19 cellular contexts compared by ENCODE assay signal in the genomic region with DNA sequence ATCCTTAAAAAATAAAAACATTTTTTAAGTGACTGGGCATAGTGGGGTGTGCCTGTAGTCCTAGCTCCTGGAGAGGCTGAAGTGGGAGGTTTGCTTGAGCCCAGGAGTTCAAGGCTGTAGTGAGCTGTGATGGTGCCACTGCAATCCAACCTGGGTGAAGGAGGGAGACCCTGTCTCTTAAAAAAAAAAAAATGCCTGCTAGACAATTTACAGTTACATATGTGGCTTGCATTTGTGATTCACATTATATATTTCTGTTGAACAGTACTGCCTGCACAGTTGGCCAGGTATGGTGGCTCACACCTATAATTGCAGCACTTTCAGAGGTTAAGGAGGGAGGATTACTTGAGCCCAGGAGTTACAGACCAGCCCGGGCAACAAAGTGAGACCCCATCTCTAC. TPM values are rescaled to one million over a fixed set of nuclear protein-coding genes. Genes with fewer than 3 reads are reported as not detected.
DNase-seq lines count a peak whose midpoint lies in the region; ATAC-seq, FAIRE-seq and TF ChIP-seq lines count a peak whose summit lies in the region.
"Had no signal": no experiment of that assay in that cellular context is flagged by ENCODE, and none has a peak within 500 bp of the region (broad histone marks: within the 10 kb centered on the region; RNA-seq: fewer than 3 reads in every experiment).

No MANE protein-coding gene starts in this region.

- 94% methylated on average over 1 of the region's 1 CpG for WGBS in A549 (ENCODE audit: missing lambda C conversion rate)

- H3K9me3 ChIP-seq in A549 (no peaks in the 10 kb centered on the region), breast epithelium (no peaks in the 10 kb centered on the region)

- H3K4me3 ChIP-seq in A549, result no peak overlapping the region
- H3K4me3 ChIP-seq in breast epithelium, result no peak overlapping the region

- ATAC-seq in A549, result no peak
- ATAC-seq in activated CD8-positive, alpha-beta T cell treated with anti-CD3 and anti-CD28 coated beads for 36 hours, result no peak
- ATAC-seq: Right ventricle myocardium inferior had no signal

- TF ChIP-seq POLR2A in A549 (IDR thresholded peaks at IDR 0.05; ENCODE audit: low read length) (no peak), breast epithelium (IDR thresholded peaks at IDR 0.05) (no peak)

- peak overlapping the region; percentile 83 for H3K27ac Mint-ChIP-seq in T-helper 2 cell treated with Interferon-gamma antibody and Interleukin-4, amounts not matched to agents 5 μg/mL and 100 μg/mL, for 36 hours
- peak overlapping the region; percentile 91 for H3K27ac Mint-ChIP-seq in activated CD8-positive, alpha-beta T cell treated with anti-CD3 and anti-CD28 coated beads for 36 hours
- peak overlapping the region; percentile 79 to 93 (median 88) for H3K27ac Mint-ChIP-seq in immature natural killer cell
- H3K27ac Mint-ChIP-seq: dendritic cell treated with granulocyte-macrophage colony-stimulating factor and Interleukin-4, amounts not matched to agents 40 ng/mL and 50 ng/mL, for 4 days had no signal

- TF ChIP-seq CTCF in A549 (IDR thresholded peaks at IDR 0.05) (no peak), breast epithelium (IDR thresholded peaks at IDR 0.05) (no peak)
- no peak for TF ChIP-seq CTCF in activated CD8-positive, alpha-beta T cell treated with anti-CD3 and anti-CD28 coated beads for 36 hours (IDR thresholded peaks at IDR 0.05)

- H3K36me3 ChIP-seq in breast epithelium, result no peaks in the 10 kb centered on the region

- CTCF ChIA-PET in A549 (lab: Yijun Ruan, JAX), result interaction anchor here (0.7 to 1.3 kb wide), 4 partner anchors 9 to 279 kb away, joined by 3 to 4 read pairs (median 3); no protein-coding TSS in a partner anchor
- CTCF ChIA-PET in activated CD8-positive, alpha-beta T cell treated with anti-CD3 and anti-CD28 coated beads for 36 hours (lab: Charles Lee), result interaction anchor here (0.8 to 1.5 kb wide), 4 partner anchors 20 to 103 kb away, joined by 3 to 4 read pairs (median 3); no protein-coding TSS in a partner anchor

- no peak for TF ChIP-seq RAD21 in A549 (conservative IDR thresholded peaks at IDR 0.05 in 1 of 2, IDR thresholded peaks at IDR 0.05 in 1 of 2)

- H3K4me2 ChIP-seq in A549, result no peak overlapping the region

- POLR2A ChIA-PET in A549 (lab: Yijun Ruan, JAX), result no interaction called here
- POLR2A ChIA-PET in activated CD8-positive, alpha-beta T cell treated with anti-CD3 and anti-CD28 coated beads for 36 hours (lab: Charles Lee), result interaction anchor here (1.5 kb wide), 1 partner anchor 9 kb away, joined by 3 read pairs; no protein-coding TSS in a partner anchor

- no peak for TF ChIP-seq EP300 in A549 (IDR thresholded peaks at IDR 0.05)

- intact Hi-C loops in activated CD8-positive, alpha-beta T cell treated with anti-CD3 and anti-CD28 coated beads for 36 hours (cut with micrococcal nuclease), result no loop called here
- intact Hi-C loops in breast epithelium (cut with DNase I; ENCODE audit: low total_unique reads), result no loop called here

- H3K27ac ChIP-seq in A549, result no peak overlapping the region
- H3K27ac ChIP-seq in breast epithelium, result no peak overlapping the region

- DNase-seq in T-helper 2 cell treated with Interferon-gamma antibody and Interleukin-4, amounts not matched to agents 5 μg/mL and 100 μg/mL, for 36 hours (ENCODE audit: low spot score), result no peak
- DNase-seq in T-helper 2 cell (no peak), A549 (ENCODE audit: low read depth in 1 of 2, low spot score in 1 of 2) (no peak), immature natural killer cell (no peak), T-helper 9 cell (no peak), breast epithelium (ENCODE audit: low spot score in 2 of 2) (no peak), NCI-H446 (lab: John Stamatoyannopoulos, UW) (no peak)
- DNase-seq in activated CD8-positive, alpha-beta T cell treated with anti-CD3 and anti-CD28 coated beads for 36 hours, result no peak
- DNase-seq: anterior cingulate cortex; NCI-H1092; NCI-H187 treated with DMSO at 0.1 percent for 48 hours; NCI-H2227 treated with DMSO at 0.1 percent for 48 hours; NCI-H82; occipital lobe; OCI-M1; stimulated activated CD4-positive, alpha-beta T cell treated with anti-CD3 and anti-CD28 coated beads, Interleukin-4, amount 100 ng/mL, for 24 hours; SW 1271 had no signal

- peak overlapping the region; percentile 75 for H3K4me3 Mint-ChIP-seq in T-helper 2 cell treated with Interferon-gamma antibody and Interleukin-4, amounts not matched to agents 5 μg/mL and 100 μg/mL, for 36 hours
- H3K4me3 Mint-ChIP-seq in activated CD8-positive, alpha-beta T cell treated with anti-CD3 and anti-CD28 coated beads for 36 hours, result peak overlapping the region; percentile 60
- H3K4me3 Mint-ChIP-seq in immature natural killer cell, result peak overlapping the region in 4 of 5 donors; percentile 47 to 77 (median 66)
- H3K4me3 Mint-ChIP-seq: dendritic cell treated with granulocyte-macrophage colony-stimulating factor and Interleukin-4, amounts not matched to agents 40 ng/mL and 50 ng/mL, for 4 days had no signal

- H3K4me1 ChIP-seq in A549, result peaks cover 9% of the 10 kb centered on the region; the same call in 2 of the 3 replicates
- H3K4me1 ChIP-seq in breast epithelium, result no peaks in the 10 kb centered on the region

- no peaks in the 10 kb centered on the region for H3K27me3 Mint-ChIP-seq in T-helper 2 cell treated with Interferon-gamma antibody and Interleukin-4, amounts not matched to agents 5 μg/mL and 100 μg/mL, for 36 hours (ENCODE audit: low read depth)
- no peaks in the 10 kb centered on the region for H3K27me3 Mint-ChIP-seq in activated CD8-positive, alpha-beta T cell treated with anti-CD3 and anti-CD28 coated beads for 36 hours
- H3K27me3 Mint-ChIP-seq in immature natural killer cell (ENCODE audit: low read depth in 3 of 3), result peaks cover 7 to 14% (median 8%) of the 10 kb centered on the region in 3 donors
- H3K27me3 Mint-ChIP-seq: dendritic cell treated with granulocyte-macrophage colony-stimulating factor and Interleukin-4, amounts not matched to agents 40 ng/mL and 50 ng/mL, for 4 days had no signal

- peaks cover 46% of the 10 kb centered on the region for H3K4me1 Mint-ChIP-seq in T-helper 2 cell treated with Interferon-gamma antibody and Interleukin-4, amounts not matched to agents 5 μg/mL and 100 μg/mL, for 36 hours (ENCODE audit: low read depth)
- H3K4me1 Mint-ChIP-seq in activated CD8-positive, alpha-beta T cell treated with anti-CD3 and anti-CD28 coated beads for 36 hours (ENCODE audit: low read depth), result peaks cover 38% of the 10 kb centered on the region
- peaks cover 40 to 57% of the 10 kb centered on the region in 2 donors for H3K4me1 Mint-ChIP-seq in immature natural killer cell

- FAIRE-seq in A549 (lab: Jason Lieb, UNC), result no peak

- H3K36me3 Mint-ChIP-seq in T-helper 2 cell treated with Interferon-gamma antibody and Interleukin-4, amounts not matched to agents 5 μg/mL and 100 μg/mL, for 36 hours (ENCODE audit: low read depth), result peaks cover 27% of the 10 kb centered on the region
- H3K36me3 Mint-ChIP-seq in activated CD8-positive, alpha-beta T cell treated with anti-CD3 and anti-CD28 coated beads for 36 hours (ENCODE audit: low read depth), result peaks cover 21% of the 10 kb centered on the region
- no peaks in the 10 kb centered on the region for H3K36me3 Mint-ChIP-seq in immature natural killer cell

- no peaks in the 10 kb centered on the region for H3K9me3 Mint-ChIP-seq in T-helper 2 cell treated with Interferon-gamma antibody and Interleukin-4, amounts not matched to agents 5 μg/mL and 100 μg/mL, for 36 hours
- H3K9me3 Mint-ChIP-seq in activated CD8-positive, alpha-beta T cell treated with anti-CD3 and anti-CD28 coated beads for 36 hours, result no peaks in the 10 kb centered on the region
- H3K9me3 Mint-ChIP-seq in immature natural killer cell, result no peaks in the 10 kb centered on the region
- H3K9me3 Mint-ChIP-seq: dendritic cell treated with granulocyte-macrophage colony-stimulating factor and Interleukin-4, amounts not matched to agents 40 ng/mL and 50 ng/mL, for 4 days had no signal

- no peaks in the 10 kb centered on the region for H3K27me3 ChIP-seq in breast epithelium

TF ChIP-seq in A549, 52 proteins besides CTCF, POLR2A, EP300 and RAD21:
- TF ChIP-seq, protein P1, sequence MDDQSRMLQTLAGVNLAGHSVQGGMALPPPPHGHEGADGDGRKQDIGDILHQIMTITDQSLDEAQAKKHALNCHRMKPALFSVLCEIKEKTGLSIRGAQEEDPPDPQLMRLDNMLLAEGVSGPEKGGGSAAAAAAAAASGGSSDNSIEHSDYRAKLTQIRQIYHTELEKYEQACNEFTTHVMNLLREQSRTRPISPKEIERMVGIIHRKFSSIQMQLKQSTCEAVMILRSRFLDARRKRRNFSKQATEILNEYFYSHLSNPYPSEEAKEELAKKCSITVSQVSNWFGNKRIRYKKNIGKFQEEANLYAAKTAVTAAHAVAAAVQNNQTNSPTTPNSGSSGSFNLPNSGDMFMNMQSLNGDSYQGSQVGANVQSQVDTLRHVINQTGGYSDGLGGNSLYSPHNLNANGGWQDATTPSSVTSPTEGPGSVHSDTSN (IDR thresholded peaks at IDR 0.05), result no peak
- peak; percentile 53 for TF ChIP-seq MAFK (IDR thresholded peaks at IDR 0.05; ENCODE audit: partially characterized antibody)

RNA-seq across cellular contexts. Expression of a gene that starts 23.4 kb away (rescaled TPM):
- polyA plus RNA-seq in A549 (2011; rRNA removed), result 35.9 and 61.3 TPM in 2 replicates
- polyA plus RNA-seq in A549 (2012; cell fraction: cytosol; rRNA removed), result 19.1 and 22.6 TPM in 2 replicates
- polyA plus RNA-seq in A549 (2012; cell fraction: nucleus; rRNA removed), result 9.7 and 17.8 TPM in 2 replicates
- 26.0 to 29.3 TPM (median 27.7 TPM) in 3 replicates for polyA plus RNA-seq in A549 (2017; fragmentation: RNase III; extraction: RNeasy Plus Mini Kit Qiagen cat#74134 plus additional on column Dnase treatment)
- polyA minus RNA-seq in A549 (2011; rRNA and poly(A)+ RNA removed), result 24.8 and 32.0 TPM in 2 replicates
- total RNA-seq in activated CD8-positive, alpha-beta T cell treated with anti-CD3 and anti-CD28 coated beads for 36 hours, result 100 to 1,000 TPM; 111 to 114 TPM
- polyA plus RNA-seq in immature natural killer cell, result 100 to 1,000 TPM in 1 of 3 donors, 10 to 100 TPM in 2; 93.5 to 118 (median 95.2) TPM
- total RNA-seq in breast epithelium, result 10 to 100 TPM; 48.5 to 69.1 (median 52.3) TPM

RNA-seq across cellular contexts. Expression of a gene that starts 57.3 kb away (rescaled TPM):
- 37.6 and 48.6 TPM in 2 replicates for polyA plus RNA-seq in A549 (2011; rRNA removed)
- polyA plus RNA-seq in A549 (2012; cell fraction: cytosol; rRNA removed), result 31.5 and 38.0 TPM in 2 replicates
- 32.0 and 34.9 TPM in 2 replicates for polyA plus RNA-seq in A549 (2012; cell fraction: nucleus; rRNA removed)
- 20.7 to 21.6 TPM (median 20.9 TPM) in 3 replicates for polyA plus RNA-seq in A549 (2017; fragmentation: RNase III; extraction: RNeasy Plus Mini Kit Qiagen cat#74134 plus additional on column Dnase treatment)
- polyA minus RNA-seq in A549 (2011; rRNA and poly(A)+ RNA removed), result 37.6 and 43.6 TPM in 2 replicates
- 10 to 100 TPM; 11.3 to 14.0 TPM for total RNA-seq in activated CD8-positive, alpha-beta T cell treated with anti-CD3 and anti-CD28 coated beads for 36 hours
- polyA plus RNA-seq in immature natural killer cell, result 10 to 100 TPM in 2 of 3 donors, 1 to 10 TPM in 1; 5.7 to 15.1 (median 14.4) TPM
- 10 to 100 TPM; 17.8 to 31.8 (median 27.1) TPM for total RNA-seq in breast epithelium
